Comparison of ENCODE assay signal across 23 cellular contexts in genomic region chr12:112945515-112945914, GRCh38. TPM values are rescaled to one million over a fixed set of nuclear protein-coding genes. Genes with fewer than 3 reads are reported as not detected.
DNase-seq lines count a peak whose midpoint lies in the region; ATAC-seq, FAIRE-seq and TF ChIP-seq lines count a peak whose summit lies in the region.
"Had no signal": no experiment of that assay in that cellular context is flagged by ENCODE, and none has a peak within 500 bp of the region (broad histone marks: within the 10 kb centered on the region; RNA-seq: fewer than 3 reads in every experiment).

No MANE protein-coding gene starts in this region.

- no peak overlapping the region for H2AFZ ChIP-seq in K562 (ENCODE audit: low read depth, low read length)

- H3K27me3 ChIP-seq in K562 (ENCODE audit: control insufficient read depth in 2 of 2, insufficient read depth in 2 of 2, low read length in 2 of 2): peaks cover 0 to 22% of the 10 kb centered on the region in 2 experiments; a peak in 3 of 5 replicates

- H3K4me3 ChIP-seq in K562: no peak overlapping the region

- no peak for DNase-seq in activated CD4-positive, alpha-beta T cell treated with anti-CD3 and anti-CD28 coated beads, Interleukin-2, amount 10 ng/mL, durations not matched to agents 7 days and 5 days
- DNase-seq in activated CD4-positive, alpha-beta T cell treated with anti-CD3 and anti-CD28 coated beads for 48 hours: no peak
- no peak for DNase-seq in activated naive CD8-positive, alpha-beta T cell treated with anti-CD3 and anti-CD28 coated beads, Interleukin-2, amount 10 ng/mL, durations not matched to agents 7 days and 5 days
- DNase-seq in activated naive CD8-positive, alpha-beta T cell treated with anti-CD3 and anti-CD28 coated beads for 36 hours: no peak
- DNase-seq in K562 (ENCODE audit: extremely low read depth in 1 of 4, low spot score in 3 of 4) (no peak), osteocyte (ENCODE audit: extremely low spot score, unreplicated experiment) (peak; percentile 25), AML-193 (lab: John Stamatoyannopoulos, UW) (no peak)
- no peak for DNase-seq in stimulated activated naive B cell treated with anti-CD40 and anti-IgM and Interleukin-4, amounts not matched to agents 10 μg/mL and 1 μg/mL and 100 μg/mL, for 72 hours
- DNase-seq: ACHN; Calu3; CD4-positive, alpha-beta memory T cell; COR-L47; DMS53; DMS79 treated with DMSO at 0.1 percent for 48 hours; GF-D8; GOT3; HCEC 1CT had no signal

- TF ChIP-seq RAD21 in K562 (CRISPR knock-in tag; conservative IDR thresholded peaks at IDR 0.05 in 1 of 2, IDR thresholded peaks at IDR 0.05 in 1 of 2): no peak

- no peaks in the 10 kb centered on the region for H3K27me3 Mint-ChIP-seq in activated CD4-positive, alpha-beta T cell treated with anti-CD3 and anti-CD28 coated beads, Interleukin-2, amount 10 ng/mL, durations not matched to agents 7 days and 5 days
- H3K27me3 Mint-ChIP-seq in activated naive CD8-positive, alpha-beta T cell treated with anti-CD3 and anti-CD28 coated beads, Interleukin-2, amount 10 ng/mL, durations not matched to agents 7 days and 5 days: no peaks in the 10 kb centered on the region
- no peaks in the 10 kb centered on the region for H3K27me3 Mint-ChIP-seq in activated naive CD8-positive, alpha-beta T cell treated with anti-CD3 and anti-CD28 coated beads for 36 hours
- no peaks in the 10 kb centered on the region for H3K27me3 Mint-ChIP-seq in osteocyte (ENCODE audit: unreplicated experiment)
- H3K27me3 Mint-ChIP-seq in stimulated activated naive B cell treated with anti-CD40 and anti-IgM and Interleukin-4, amounts not matched to agents 10 μg/mL and 1 μg/mL and 100 μg/mL, for 72 hours: no peaks in the 10 kb centered on the region
- H3K27me3 Mint-ChIP-seq: CD4-positive, alpha-beta memory T cell had no signal

- ATAC-seq in activated naive CD8-positive, alpha-beta T cell treated with anti-CD3 and anti-CD28 coated beads, Interleukin-2, amount 10 ng/mL, durations not matched to agents 7 days and 5 days (ENCODE audit: low read depth): no peak
- no peak for ATAC-seq in K562
- no peak for ATAC-seq in stimulated activated naive B cell treated with anti-CD40 and anti-IgM and Interleukin-4, amounts not matched to agents 10 μg/mL and 1 μg/mL and 100 μg/mL, for 72 hours (replicated peaks)

- H3K9me3 Mint-ChIP-seq in activated CD4-positive, alpha-beta T cell treated with anti-CD3 and anti-CD28 coated beads, Interleukin-2, amount 10 ng/mL, durations not matched to agents 7 days and 5 days: no peaks in the 10 kb centered on the region
- no peaks in the 10 kb centered on the region for H3K9me3 Mint-ChIP-seq in activated naive CD8-positive, alpha-beta T cell treated with anti-CD3 and anti-CD28 coated beads, Interleukin-2, amount 10 ng/mL, durations not matched to agents 7 days and 5 days
- no peaks in the 10 kb centered on the region for H3K9me3 Mint-ChIP-seq in activated naive CD8-positive, alpha-beta T cell treated with anti-CD3 and anti-CD28 coated beads for 36 hours
- H3K9me3 Mint-ChIP-seq in osteocyte (ENCODE audit: unreplicated experiment): no peaks in the 10 kb centered on the region
- H3K9me3 Mint-ChIP-seq in stimulated activated naive B cell treated with anti-CD40 and anti-IgM and Interleukin-4, amounts not matched to agents 10 μg/mL and 1 μg/mL and 100 μg/mL, for 72 hours: no peaks in the 10 kb centered on the region

- intact Hi-C loops in K562 (cut with micrococcal nuclease): no loop called here

- no TSS peak for BruUV-seq in K562 (replicated peaks; lab: Mats Ljungman, UMichigan)

- no peak for FAIRE-seq in K562 (lab: Jason Lieb, UNC)
- FAIRE-seq: A204.1, GM12891, GM18507, H54 had no signal

- POLR2A ChIA-PET in activated CD4-positive, alpha-beta T cell treated with anti-CD3 and anti-CD28 coated beads, Interleukin-2, amount 10 ng/mL, durations not matched to agents 7 days and 5 days (lab: Charles Lee): no interaction called here
- POLR2A ChIA-PET in activated naive CD8-positive, alpha-beta T cell treated with anti-CD3 and anti-CD28 coated beads, Interleukin-2, amount 10 ng/mL, durations not matched to agents 7 days and 5 days (lab: Charles Lee): no interaction called here
- POLR2A ChIA-PET in K562 (lab: Yijun Ruan, JAX): no interaction called here

- no peak overlapping the region for H3K4me2 ChIP-seq in K562 (ENCODE audit: insufficient read depth, low read length)

- H3K9ac ChIP-seq in K562 (ENCODE audit: insufficient read depth in 1 of 2, low read depth in 2 of 2, low read length in 2 of 2): no peak overlapping the region

- H4K20me1 ChIP-seq in K562 (replicated peaks; ENCODE audit: control insufficient read depth, insufficient read depth, low read length): peaks cover 3% of the 10 kb centered on the region; the same call in 1 of the 2 replicates

- 0% methylated on average over 4 of the region's 4 CpGs for WGBS in K562 (ENCODE audit: insufficient coverage, low coverage, missing lambda C conversion rate)

- in situ Hi-C loops in K562 (cut with MboI): no loop called here

- no peaks in the 10 kb centered on the region for H3K9me1 ChIP-seq in K562 (ENCODE audit: control insufficient read depth, insufficient read depth, low read length)

- H3K4me1 ChIP-seq in K562 (replicated peaks in 1 of 2; ENCODE audit: control insufficient read depth in 2 of 2, insufficient read depth in 2 of 2, low read length in 2 of 2): no peaks in the 10 kb centered on the region

- H3K79me2 ChIP-seq in K562 (ENCODE audit: control insufficient read depth, insufficient read depth, low read length): no peaks in the 10 kb centered on the region

- H3K4me1 Mint-ChIP-seq in activated CD4-positive, alpha-beta T cell treated with anti-CD3 and anti-CD28 coated beads, Interleukin-2, amount 10 ng/mL, durations not matched to agents 7 days and 5 days: peaks cover 31% of the 10 kb centered on the region
- peaks cover 27% of the 10 kb centered on the region for H3K4me1 Mint-ChIP-seq in activated naive CD8-positive, alpha-beta T cell treated with anti-CD3 and anti-CD28 coated beads, Interleukin-2, amount 10 ng/mL, durations not matched to agents 7 days and 5 days
- H3K4me1 Mint-ChIP-seq in activated naive CD8-positive, alpha-beta T cell treated with anti-CD3 and anti-CD28 coated beads for 36 hours: peaks cover under 1% of the 10 kb centered on the region
- H3K4me1 Mint-ChIP-seq in osteocyte (ENCODE audit: unreplicated experiment): no peaks in the 10 kb centered on the region
- H3K4me1 Mint-ChIP-seq in stimulated activated naive B cell treated with anti-CD40 and anti-IgM and Interleukin-4, amounts not matched to agents 10 μg/mL and 1 μg/mL and 100 μg/mL, for 72 hours: no peaks in the 10 kb centered on the region

- H3K27ac ChIP-seq in K562 (ENCODE audit: extremely low read depth, low read depth, low read length): no peak overlapping the region
- H3K27ac ChIP-seq: 22Rv1 had no signal

- H3K9me3 ChIP-seq in K562 (replicated peaks; ENCODE audit: control insufficient read depth, insufficient read depth, low read depth, low read length): no peaks in the 10 kb centered on the region

- no peaks in the 10 kb centered on the region for H3K36me3 ChIP-seq in K562 (ENCODE audit: control insufficient read depth, insufficient read depth, low read length)

- no peak for TF ChIP-seq POLR2A in K562 (conservative IDR thresholded peaks at IDR 0.05)

- TF ChIP-seq EP300 in K562 (IDR thresholded peaks at IDR 0.05; ENCODE audit: low read length): no peak

- peaks cover 79% of the 10 kb centered on the region for H3K36me3 Mint-ChIP-seq in activated CD4-positive, alpha-beta T cell treated with anti-CD3 and anti-CD28 coated beads, Interleukin-2, amount 10 ng/mL, durations not matched to agents 7 days and 5 days (ENCODE audit: low read depth)
- H3K36me3 Mint-ChIP-seq in activated naive CD8-positive, alpha-beta T cell treated with anti-CD3 and anti-CD28 coated beads, Interleukin-2, amount 10 ng/mL, durations not matched to agents 7 days and 5 days: peaks cover 62% of the 10 kb centered on the region
- H3K36me3 Mint-ChIP-seq in activated naive CD8-positive, alpha-beta T cell treated with anti-CD3 and anti-CD28 coated beads for 36 hours: peaks cover 32% of the 10 kb centered on the region
- no peaks in the 10 kb centered on the region for H3K36me3 Mint-ChIP-seq in osteocyte (ENCODE audit: unreplicated experiment)
- peaks cover 21 to 51% of the 10 kb centered on the region in 2 donors for H3K36me3 Mint-ChIP-seq in stimulated activated naive B cell treated with anti-CD40 and anti-IgM and Interleukin-4, amounts not matched to agents 10 μg/mL and 1 μg/mL and 100 μg/mL, for 72 hours

- peak overlapping the region; percentile 36 for H3K27ac Mint-ChIP-seq in activated CD4-positive, alpha-beta T cell treated with anti-CD3 and anti-CD28 coated beads, Interleukin-2, amount 10 ng/mL, durations not matched to agents 7 days and 5 days
- H3K27ac Mint-ChIP-seq in activated naive CD8-positive, alpha-beta T cell treated with anti-CD3 and anti-CD28 coated beads, Interleukin-2, amount 10 ng/mL, durations not matched to agents 7 days and 5 days: peak overlapping the region; percentile 66
- no peak overlapping the region for H3K27ac Mint-ChIP-seq in activated naive CD8-positive, alpha-beta T cell treated with anti-CD3 and anti-CD28 coated beads for 36 hours
- no peak overlapping the region for H3K27ac Mint-ChIP-seq in osteocyte (ENCODE audit: unreplicated experiment)
- H3K27ac Mint-ChIP-seq in stimulated activated naive B cell treated with anti-CD40 and anti-IgM and Interleukin-4, amounts not matched to agents 10 μg/mL and 1 μg/mL and 100 μg/mL, for 72 hours: no peak overlapping the region

- H3K4me3 Mint-ChIP-seq in activated CD4-positive, alpha-beta T cell treated with anti-CD3 and anti-CD28 coated beads, Interleukin-2, amount 10 ng/mL, durations not matched to agents 7 days and 5 days: no peak overlapping the region
- H3K4me3 Mint-ChIP-seq in activated naive CD8-positive, alpha-beta T cell treated with anti-CD3 and anti-CD28 coated beads, Interleukin-2, amount 10 ng/mL, durations not matched to agents 7 days and 5 days: no peak overlapping the region
- H3K4me3 Mint-ChIP-seq in activated naive CD8-positive, alpha-beta T cell treated with anti-CD3 and anti-CD28 coated beads for 36 hours: no peak overlapping the region
- no peak overlapping the region for H3K4me3 Mint-ChIP-seq in osteocyte (ENCODE audit: unreplicated experiment)
- no peak overlapping the region for H3K4me3 Mint-ChIP-seq in stimulated activated naive B cell treated with anti-CD40 and anti-IgM and Interleukin-4, amounts not matched to agents 10 μg/mL and 1 μg/mL and 100 μg/mL, for 72 hours
- H3K4me3 Mint-ChIP-seq: CD4-positive, alpha-beta memory T cell had no signal

- CTCF ChIA-PET in activated CD4-positive, alpha-beta T cell treated with anti-CD3 and anti-CD28 coated beads, Interleukin-2, amount 10 ng/mL, durations not matched to agents 7 days and 5 days (lab: Charles Lee): no interaction called here
- CTCF ChIA-PET in K562 (lab: Yijun Ruan, JAX; ENCODE audit: low intra/inter-chr PET ratio): no interaction called here

- no peak for TF ChIP-seq CTCF in K562 (IDR thresholded peaks at IDR 0.05 in 2 of 3, conservative IDR thresholded peaks at IDR 0.05 in 1 of 3; ENCODE audit: insufficient read depth in 2 of 3, low read depth in 1 of 3, low read length in 3 of 3)
- no peak for TF ChIP-seq CTCF in osteocyte (IDR thresholded peaks at IDR 0.05)

RNA-seq across cellular contexts. Expression of gene OAS3, which starts 7.2 kb away (rescaled TPM):
- 100 to 1,000 TPM; 202 to 204 TPM for total RNA-seq in activated CD4-positive, alpha-beta T cell treated with anti-CD3 and anti-CD28 coated beads, Interleukin-2, amount 10 ng/mL, durations not matched to agents 7 days and 5 days
- total RNA-seq in activated naive CD8-positive, alpha-beta T cell treated with anti-CD3 and anti-CD28 coated beads, Interleukin-2, amount 10 ng/mL, durations not matched to agents 7 days and 5 days: 100 to 1,000 TPM; 221 to 222 TPM
- 10 to 100 TPM; 37.4 to 39.8 TPM for total RNA-seq in activated naive CD8-positive, alpha-beta T cell treated with anti-CD3 and anti-CD28 coated beads for 36 hours
- 1.1 and 3.1 TPM in 2 replicates for total RNA-seq in K562 (2011; cell fraction: chromatin; rRNA removed; ENCODE audit: low replicate concordance)
- 1.7 and 1.8 TPM in 2 replicates for total RNA-seq in K562 (2011; cell fraction: nucleolus; rRNA removed)
- 1.5 and 2.1 TPM in 2 replicates for total RNA-seq in K562 (2011; cell fraction: nucleoplasm; rRNA removed)
- total RNA-seq in K562 (2014; rRNA removed): 1.3 and 1.9 TPM in 2 replicates
- total RNA-seq in K562 (2014; rRNA removed; fragmentation: Illumina TruSeq; extraction: Trizol): 0.69 and 0.77 TPM in 2 replicates
- 0.83 and 1.0 TPM in 2 replicates for total RNA-seq in K562 (2015; rRNA removed; fragmentation: Illumina TruSeq; extraction: Trizol)
- total RNA-seq in K562 (2021): 1.9 and 4.3 TPM in 2 replicates
- 0.67 and 0.91 TPM in 2 replicates for polyA plus RNA-seq in K562 (2011; rRNA removed)
- 1.1 and 1.3 TPM in 2 replicates for polyA plus RNA-seq in K562 (2011; cell fraction: cytosol; rRNA removed)
- polyA plus RNA-seq in K562 (2011; cell fraction: nucleus; rRNA removed): 0.87 and 1.5 TPM in 2 replicates
- polyA plus RNA-seq in K562 (2012): 2.0 and 7.6 TPM in 2 replicates
- polyA plus RNA-seq in K562 (2014; fragmentation: Illumina TruSeq; extraction: Trizol): 1.7 and 2.0 TPM in 2 replicates
- polyA plus RNA-seq in K562 (2014; fragmentation: Nextera tagmentation; extraction: Ambion mirVana): under 1 TPM; 0.21 to 0.39 TPM
- 0.82 and 1.7 TPM in 2 replicates for polyA plus RNA-seq in K562 (2014; rRNA removed)
- 0.39 and 1.6 TPM in 2 replicates for polyA minus RNA-seq in K562 (2011; rRNA and poly(A)+ RNA removed)
- 0.73 and 0.76 TPM in 2 replicates for polyA minus RNA-seq in K562 (2011; cell fraction: cytosol; rRNA and poly(A)+ RNA removed)
- polyA minus RNA-seq in K562 (2011; cell fraction: nucleus; rRNA and poly(A)+ RNA removed): 1.00 and 1.5 TPM in 2 replicates
- 0.13 TPM in 1 of 2 replicates, not detected in the other for total RNA-seq in osteocyte

RNA-seq across cellular contexts. Expression of gene OAS2, which starts 32.8 kb away (rescaled TPM):
- total RNA-seq in activated CD4-positive, alpha-beta T cell treated with anti-CD3 and anti-CD28 coated beads, Interleukin-2, amount 10 ng/mL, durations not matched to agents 7 days and 5 days: 100 to 1,000 TPM; 294 to 420 TPM
- total RNA-seq in activated naive CD8-positive, alpha-beta T cell treated with anti-CD3 and anti-CD28 coated beads, Interleukin-2, amount 10 ng/mL, durations not matched to agents 7 days and 5 days: 100 to 1,000 TPM; 244 to 245 TPM
- total RNA-seq in activated naive CD8-positive, alpha-beta T cell treated with anti-CD3 and anti-CD28 coated beads for 36 hours: 100 to 1,000 TPM; 122 TPM
- total RNA-seq in K562 (2011; cell fraction: chromatin; rRNA removed; ENCODE audit: low replicate concordance): not detected in 2 replicates
- not detected in 2 replicates for total RNA-seq in K562 (2011; cell fraction: nucleolus; rRNA removed)
- not detected in 2 replicates for total RNA-seq in K562 (2011; cell fraction: nucleoplasm; rRNA removed)
- total RNA-seq in K562 (2014; rRNA removed) (not detected in 2 replicates), K562 (2014; rRNA removed; fragmentation: Illumina TruSeq; extraction: Trizol) (not detected in 2 replicates), K562 (2015; rRNA removed; fragmentation: Illumina TruSeq; extraction: Trizol) (not detected in 2 replicates), K562 (2021) (0.13 and 0.22 TPM in 2 replicates), osteocyte (not detected in 2 replicates)
- polyA plus RNA-seq in K562 (2011; rRNA removed) (not detected in 2 replicates), K562 (2014; fragmentation: Illumina TruSeq; extraction: Trizol) (0.14 TPM in 1 of 2 replicates, not detected in the other), K562 (2014; fragmentation: Nextera tagmentation; extraction: Ambion mirVana) (not detected), K562 (2014; rRNA removed) (0.85 TPM in 1 of 2 replicates, not detected in the other)
- not detected in 2 replicates for polyA plus RNA-seq in K562 (2011; cell fraction: cytosol; rRNA removed)
- polyA plus RNA-seq in K562 (2011; cell fraction: nucleus; rRNA removed): not detected in 2 replicates
- polyA plus RNA-seq in K562 (2012): 0.03 TPM in 1 of 2 replicates, not detected in the other
- polyA minus RNA-seq in K562 (2011; rRNA and poly(A)+ RNA removed): not detected in 2 replicates
- polyA minus RNA-seq in K562 (2011; cell fraction: cytosol; rRNA and poly(A)+ RNA removed): not detected in 2 replicates
- not detected in 2 replicates for polyA minus RNA-seq in K562 (2011; cell fraction: nucleus; rRNA and poly(A)+ RNA removed)
- total RNA-seq: G401 had no signal

RNA-seq across cellular contexts. Expression of gene OAS1, which starts 38.8 kb away (rescaled TPM):
- 100 to 1,000 TPM; 194 to 197 TPM for total RNA-seq in activated CD4-positive, alpha-beta T cell treated with anti-CD3 and anti-CD28 coated beads, Interleukin-2, amount 10 ng/mL, durations not matched to agents 7 days and 5 days
- 100 to 1,000 TPM; 138 to 141 TPM for total RNA-seq in activated naive CD8-positive, alpha-beta T cell treated with anti-CD3 and anti-CD28 coated beads, Interleukin-2, amount 10 ng/mL, durations not matched to agents 7 days and 5 days
- 10 to 100 TPM; 33.6 to 34.9 TPM for total RNA-seq in activated naive CD8-positive, alpha-beta T cell treated with anti-CD3 and anti-CD28 coated beads for 36 hours
- total RNA-seq in K562 (2011; cell fraction: chromatin; rRNA removed; ENCODE audit: low replicate concordance): not detected in 2 replicates
- not detected in 2 replicates for total RNA-seq in K562 (2011; cell fraction: nucleolus; rRNA removed)
- total RNA-seq in K562 (2011; cell fraction: nucleoplasm; rRNA removed): not detected in 2 replicates
- not detected in 2 replicates for total RNA-seq in K562 (2014; rRNA removed)
- total RNA-seq in K562 (2014; rRNA removed; fragmentation: Illumina TruSeq; extraction: Trizol): not detected in 2 replicates
- 0.25 TPM in 1 of 2 replicates, not detected in the other for total RNA-seq in K562 (2015; rRNA removed; fragmentation: Illumina TruSeq; extraction: Trizol)
- 0.29 TPM in 1 of 2 replicates, not detected in the other for total RNA-seq in K562 (2021)
- not detected in 2 replicates for polyA plus RNA-seq in K562 (2011; rRNA removed)
- polyA plus RNA-seq in K562 (2011; cell fraction: cytosol; rRNA removed): not detected in 2 replicates
- not detected in 2 replicates for polyA plus RNA-seq in K562 (2011; cell fraction: nucleus; rRNA removed)
- polyA plus RNA-seq in K562 (2012): 0.22 TPM in 1 of 2 replicates, not detected in the other
- polyA plus RNA-seq in K562 (2014; fragmentation: Illumina TruSeq; extraction: Trizol): not detected in 2 replicates
- under 1 TPM in 1 of 2 experiments, not detected in 1; 0.06 TPM for polyA plus RNA-seq in K562 (2014; fragmentation: Nextera tagmentation; extraction: Ambion mirVana)
- polyA plus RNA-seq in K562 (2014; rRNA removed): not detected in 2 replicates
- not detected in 2 replicates for polyA minus RNA-seq in K562 (2011; rRNA and poly(A)+ RNA removed)
- polyA minus RNA-seq in K562 (2011; cell fraction: cytosol; rRNA and poly(A)+ RNA removed): not detected in 2 replicates
- not detected in 2 replicates for polyA minus RNA-seq in K562 (2011; cell fraction: nucleus; rRNA and poly(A)+ RNA removed)
- 0.48 TPM in 1 of 2 replicates, not detected in the other for total RNA-seq in osteocyte
- total RNA-seq: G401 had no signal

Comparison
In these comparisons a context has a peak if more than half of its experiments do, and no peak if none do; other contexts are left out.
1. H3K27ac Mint-ChIP-seq: peak in activated CD4-positive, alpha-beta T cell treated with anti-CD3 and anti-CD28 coated beads, Interleukin-2, amount 10 ng/mL, durations not matched to agents 7 days and 5 days (single experiment) and activated naive CD8-positive, alpha-beta T cell treated with anti-CD3 and anti-CD28 coated beads, Interleukin-2, amount 10 ng/mL, durations not matched to agents 7 days and 5 days (single experiment); none in activated naive CD8-positive, alpha-beta T cell treated with anti-CD3 and anti-CD28 coated beads for 36 hours (single experiment), osteocyte (single experiment) and stimulated activated naive B cell treated with anti-CD40 and anti-IgM and Interleukin-4, amounts not matched to agents 10 μg/mL and 1 μg/mL and 100 μg/mL, for 72 hours (single experiment).
2. RNA of gene OAS3, which starts 7.2 kb away (total RNA-seq): 221 to 222 TPM in activated naive CD8-positive, alpha-beta T cell treated with anti-CD3 and anti-CD28 coated beads, Interleukin-2, amount 10 ng/mL, durations not matched to agents 7 days and 5 days, 202 to 204 TPM in activated CD4-positive, alpha-beta T cell treated with anti-CD3 and anti-CD28 coated beads, Interleukin-2, amount 10 ng/mL, durations not matched to agents 7 days and 5 days and 37.4 to 39.8 TPM in activated naive CD8-positive, alpha-beta T cell treated with anti-CD3 and anti-CD28 coated beads for 36 hours; 0.69 to 4.3 TPM in K562 and 0.13 TPM in osteocyte; every median in the first group is over 4 times any median in the second.
3. RNA of gene OAS2, which starts 32.8 kb away (total RNA-seq): 294 to 420 TPM in activated CD4-positive, alpha-beta T cell treated with anti-CD3 and anti-CD28 coated beads, Interleukin-2, amount 10 ng/mL, durations not matched to agents 7 days and 5 days, 244 to 245 TPM in activated naive CD8-positive, alpha-beta T cell treated with anti-CD3 and anti-CD28 coated beads, Interleukin-2, amount 10 ng/mL, durations not matched to agents 7 days and 5 days and 122 TPM in activated naive CD8-positive, alpha-beta T cell treated with anti-CD3 and anti-CD28 coated beads for 36 hours; not detected in osteocyte and 0.13 to 0.22 TPM in K562; every median in the first group is over 100 times any median in the second.
4. RNA of gene OAS1, which starts 38.8 kb away (total RNA-seq): 194 to 197 TPM in activated CD4-positive, alpha-beta T cell treated with anti-CD3 and anti-CD28 coated beads, Interleukin-2, amount 10 ng/mL, durations not matched to agents 7 days and 5 days, 138 to 141 TPM in activated naive CD8-positive, alpha-beta T cell treated with anti-CD3 and anti-CD28 coated beads, Interleukin-2, amount 10 ng/mL, durations not matched to agents 7 days and 5 days and 33.6 to 34.9 TPM in activated naive CD8-positive, alpha-beta T cell treated with anti-CD3 and anti-CD28 coated beads for 36 hours; 0.48 TPM in osteocyte and 0.25 to 0.29 TPM in K562; every median in the first group is over 10 times any median in the second.